ENCODE assay signal across 1 cellular context in genomic region chrX:70292788-70293187, GRCh38.
TF ChIP-seq lines count a peak whose summit lies in the region.

No MANE protein-coding gene starts in this region.

TF ChIP-seq in SK-N-SH, 30 proteins besides CTCF, POLR2A, EP300 and RAD21:
- no peak for TF ChIP-seq PBX3 (IDR thresholded peaks at IDR 0.05)
- no peak for TF ChIP-seq TAF1 (IDR thresholded peaks at IDR 0.05; ENCODE audit: borderline replicate concordance, low read depth, low read length)
